6 cellular contexts compared by ENCODE assay signal in genomic region chr3:56525291-56525690, GRCh38. TPM values are rescaled to one million over a fixed set of nuclear protein-coding genes. Genes with fewer than 3 reads are reported as not detected.
"Had no signal": no experiment of that assay in that cellular context is flagged by ENCODE, and none has a peak within 500 bp of the region (broad histone marks: within the 10 kb centered on the region; RNA-seq: fewer than 3 reads in every experiment).

No MANE protein-coding gene starts in this region.

- H3K27ac ChIP-seq: GM23248 had no signal

- DNase-seq: GM23248, H9, HCEC 1CT, IMR-90 had no signal

- ATAC-seq: K562 had no signal

- H2AFZ ChIP-seq: GM23248 had no signal

- H3K9ac ChIP-seq: GM23248 had no signal

- H3K4me3 Mint-ChIP-seq: H9 had no signal

- H3K4me3 ChIP-seq: GM23248, K562 had no signal

- H3K9me3 Mint-ChIP-seq: H9 had no signal

- H3K27ac Mint-ChIP-seq: H9 had no signal

RNA-seq across cellular contexts. Expression of gene ERC2, which starts 57.0 kb away (rescaled TPM):
- total RNA-seq: GM23248, HT-29 had no signal
- polyA plus RNA-seq: GM23248 had no signal
